Comparison of ENCODE assay signal across 9 cellular contexts in the genomic region with DNA sequence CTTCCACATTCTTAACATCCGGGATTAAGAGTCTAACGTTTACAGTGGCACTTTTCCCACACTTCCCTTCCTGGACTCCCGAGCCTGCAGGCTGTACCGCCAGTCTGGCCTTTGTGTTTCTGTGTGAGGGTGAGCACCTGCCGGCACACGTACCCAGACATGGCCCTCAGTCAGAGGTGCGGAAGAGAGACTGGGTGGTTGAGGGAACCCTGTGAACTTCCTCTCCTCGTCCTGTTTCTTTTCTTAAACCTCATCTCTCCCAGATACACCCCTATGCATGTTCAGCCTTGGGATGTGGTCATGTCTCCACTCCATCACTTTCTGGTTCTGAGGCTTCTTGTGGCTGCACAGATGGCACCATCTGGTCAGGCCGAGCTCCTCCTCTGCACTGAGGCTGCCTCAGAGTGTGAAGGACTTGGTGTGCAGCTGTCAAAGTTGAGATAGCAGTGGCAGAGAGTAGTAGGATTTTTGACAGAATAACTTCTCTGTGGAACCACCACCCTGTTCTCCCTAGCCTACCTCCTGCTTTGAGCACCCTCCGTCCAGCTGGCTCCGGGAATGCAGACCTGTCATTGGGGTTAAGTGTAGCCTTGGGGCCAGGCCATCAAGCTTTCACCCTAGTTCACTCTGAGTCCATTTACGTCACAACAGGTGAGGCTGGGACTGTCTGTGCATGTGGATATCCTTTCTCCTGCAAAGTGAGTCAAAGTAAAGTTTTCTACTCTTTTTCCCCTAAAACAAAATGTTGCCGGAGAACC. TPM values are rescaled to one million over a fixed set of nuclear protein-coding genes. Genes with fewer than 3 reads are reported as not detected.
A peak's percentile ranks its signal among the peaks of the same experiment; 100 is the strongest.
DNase-seq lines count a peak whose midpoint lies in the region; ATAC-seq, FAIRE-seq and TF ChIP-seq lines count a peak whose summit lies in the region.
"Had no signal": no experiment of that assay in that cellular context is flagged by ENCODE, and none has a peak within 500 bp of the region (broad histone marks: within the 10 kb centered on the region; RNA-seq: fewer than 3 reads in every experiment).

No MANE protein-coding gene starts in this region.

- CTCF ChIA-PET in HepG2 (lab: Yijun Ruan, JAX; ENCODE audit: low intra/inter-chr PET ratio, low total read pairs) = no interaction called here

- peaks cover 32% of the 10 kb centered on the region for H3K27me3 Mint-ChIP-seq in HFFc6 (ENCODE audit: insufficient read depth)

- DNase-seq in HepG2 (ENCODE audit: low spot score) (no peak), right lobe of liver (no peak), body of pancreas (peak in 2 of 4 donors; percentile 16 to 41), dermis blood vessel endothelial cell (no peak), HFFc6 (no peak), T-helper 9 cell (no peak), C1 segment of cervical spinal cord (lab: John Stamatoyannopoulos, UW) (no peak)
- DNase-seq: CD8-positive, alpha-beta memory T cell had no signal

- H3K9ac ChIP-seq in HepG2 (ENCODE audit: insufficient read depth, low read depth, low read length) = no peak overlapping the region

- TF ChIP-seq EP300 in HepG2 (IDR thresholded peaks at IDR 0.05; ENCODE audit: low read depth in 2 of 2, low read length in 2 of 2) (no peak), HepG2 (CRISPR knock-in tag; IDR thresholded peaks at IDR 0.05; ENCODE audit: borderline replicate concordance) (no peak)

- in situ Hi-C loops in HepG2 (cut with HindIII; ENCODE audit: extremely low pct_ligation_motif_present, low pct_unique_long_range_greater_than_20kb) = no loop called here

- FAIRE-seq in HepG2 (lab: Jason Lieb, UNC) = no peak

- no peak overlapping the region for H3K4me3 Mint-ChIP-seq in HFFc6
- H3K4me3 Mint-ChIP-seq: CD8-positive, alpha-beta memory T cell had no signal

- peaks cover 11% of the 10 kb centered on the region; the same call in 1 of the 2 replicates for H3K4me1 ChIP-seq in HepG2 (ENCODE audit: insufficient read depth, low read length)
- H3K4me1 ChIP-seq in right lobe of liver = no peaks in the 10 kb centered on the region
- peaks cover 19% of the 10 kb centered on the region for H3K4me1 ChIP-seq in body of pancreas

- peak; percentile 24; the same call in 2 of the 3 replicates for ATAC-seq in HepG2
- ATAC-seq in right lobe of liver = no peak
- ATAC-seq in HG03175 (IDR thresholded peaks at IDR 0.05; ENCODE audit: unreplicated experiment) = peak; percentile 64
- ATAC-seq in body of pancreas = no peak

- intact Hi-C loops in HepG2 (cut with micrococcal nuclease; ENCODE audit: unreplicated experiment) (loop anchor here (5.0 kb wide), 1 partner anchor 34 kb away; no protein-coding TSS in a partner anchor), right lobe of liver (cut with DNase I) (no loop called here), body of pancreas (cut with DNase I) (no loop called here)

- BruUV-seq in HepG2 (replicated peaks; lab: Mats Ljungman, UMichigan) = no TSS peak

- H3K9me3 ChIP-seq in HepG2 (ENCODE audit: low read length) (no peaks in the 10 kb centered on the region), right lobe of liver (no peaks in the 10 kb centered on the region), body of pancreas (no peaks in the 10 kb centered on the region)

- H2AFZ ChIP-seq in HepG2 (ENCODE audit: low read length) = no peak overlapping the region

- H3K36me3 Mint-ChIP-seq in HFFc6 (ENCODE audit: low read depth) = no peaks in the 10 kb centered on the region

- H3K36me3 ChIP-seq in HepG2 (replicated peaks in 1 of 2; ENCODE audit: control insufficient read depth in 1 of 2, insufficient read depth in 2 of 2, low read length in 2 of 2) (no peaks in the 10 kb centered on the region), right lobe of liver (no peaks in the 10 kb centered on the region), body of pancreas (replicated peaks in 1 of 2; ENCODE audit: insufficient read depth in 1 of 2, low read depth in 2 of 2) (no peaks in the 10 kb centered on the region)

- H3K27ac ChIP-seq in HepG2 (ENCODE audit: extremely low read length, insufficient read depth, low read length) (no peak overlapping the region), right lobe of liver (no peak overlapping the region), body of pancreas (peak overlapping the region in 3 of 4 donors; percentile 20 to 63 (median 58))

- H3K4me2 ChIP-seq in HepG2 (ENCODE audit: low read depth, low read length) = no peak overlapping the region

- H3K27me3 ChIP-seq in HepG2 (ENCODE audit: control insufficient read depth in 1 of 2, insufficient read depth in 2 of 2, low read length in 2 of 2) (no peaks in the 10 kb centered on the region), right lobe of liver (no peaks in the 10 kb centered on the region), body of pancreas (no peaks in the 10 kb centered on the region)

- H3K4me3 ChIP-seq in HepG2 (replicated peaks in 1 of 3; ENCODE audit: insufficient read depth in 1 of 3, low read depth in 2 of 3, low read length in 3 of 3) = no peak overlapping the region
- H3K4me3 ChIP-seq in right lobe of liver = no peak overlapping the region
- H3K4me3 ChIP-seq in body of pancreas = no peak overlapping the region

- POLR2A ChIA-PET in HepG2 (lab: Yijun Ruan, JAX) = no interaction called here

- no peak for TF ChIP-seq RAD21 in HepG2 (CRISPR knock-in tag; IDR thresholded peaks at IDR 0.05)

- no peaks in the 10 kb centered on the region for H4K20me1 ChIP-seq in HepG2 (ENCODE audit: insufficient read depth, low read length)

- H3K79me2 ChIP-seq in HepG2 (ENCODE audit: insufficient read depth, low read length) = no peaks in the 10 kb centered on the region

- no peaks in the 10 kb centered on the region for H3K9me3 Mint-ChIP-seq in HFFc6
- H3K9me3 Mint-ChIP-seq: CD8-positive, alpha-beta memory T cell had no signal

- WGBS in HepG2 (ENCODE audit: low lambda C conversion rate) = 71% methylated on average over 13 of the region's 13 CpGs
- 53% methylated on average over 8 of the region's 13 CpGs for WGBS in right lobe of liver (ENCODE audit: insufficient coverage, low coverage, low lambda C conversion rate, missing lambda C conversion rate)
- WGBS in body of pancreas, 2 donors = 54 to 61% methylated on average over 13 of the region's 13 CpGs

- no peak overlapping the region for H3K27ac Mint-ChIP-seq in HFFc6

- H3K4me1 Mint-ChIP-seq in HFFc6 (ENCODE audit: low read depth) = peaks cover 6% of the 10 kb centered on the region

- no peak for TF ChIP-seq POLR2A in HepG2 (IDR thresholded peaks at IDR 0.05; ENCODE audit: insufficient read depth in 1 of 2, low read depth in 2 of 2, low read length in 2 of 2)
- no peak for TF ChIP-seq POLR2A in right lobe of liver (IDR thresholded peaks at IDR 0.05)
- TF ChIP-seq POLR2A in body of pancreas (IDR thresholded peaks at IDR 0.05) = no peak

- TF ChIP-seq CTCF in HepG2 (CRISPR knock-in tag; IDR thresholded peaks at IDR 0.05) (no peak), right lobe of liver (IDR thresholded peaks at IDR 0.05) (no peak), body of pancreas (IDR thresholded peaks at IDR 0.05) (no peak), HFFc6 (IDR thresholded peaks at IDR 0.05) (no peak)

RNA-seq across cellular contexts. Expression of a gene that starts 31.4 kb away (rescaled TPM):
- total RNA-seq in HepG2 (2016; rRNA removed; fragmentation: Illumina TruSeq; extraction: Trizol) = 0.74 and 1.00 TPM in 2 replicates
- total RNA-seq in HepG2 (2016; cell fraction: cytosol; rRNA removed; fragmentation: Illumina TruSeq; extraction: Trizol; ENCODE audit: low read depth) = 0.44 and 0.61 TPM in 2 replicates
- total RNA-seq in HepG2 (2016; cell fraction: insoluble cytoplasmic fraction; rRNA removed; fragmentation: Illumina TruSeq; extraction: Trizol) = 0.59 and 1.1 TPM in 2 replicates
- total RNA-seq in HepG2 (2016; cell fraction: membrane; rRNA removed; fragmentation: Illumina TruSeq; extraction: Trizol) = 0.65 and 0.76 TPM in 2 replicates
- 1.6 and 2.0 TPM in 2 replicates for total RNA-seq in HepG2 (2016; cell fraction: nucleus; rRNA removed; fragmentation: Illumina TruSeq; extraction: Trizol)
- polyA plus RNA-seq in HepG2 (2011; rRNA removed) = 0.44 and 0.60 TPM in 2 replicates
- 0.21 and 0.33 TPM in 2 replicates for polyA plus RNA-seq in HepG2 (2011; cell fraction: cytosol; rRNA removed)
- 1.6 and 1.8 TPM in 2 replicates for polyA plus RNA-seq in HepG2 (2011; cell fraction: nucleus; rRNA removed)
- 0.51 and 0.68 TPM in 2 replicates for polyA plus RNA-seq in HepG2 (2012)
- polyA plus RNA-seq in HepG2 (2016; cell fraction: cytosol; fragmentation: Illumina TruSeq; extraction: Trizol; ENCODE audit: low read depth) = 0.14 and 0.27 TPM in 2 replicates
- 1.1 and 1.3 TPM in 2 replicates for polyA plus RNA-seq in HepG2 (2016; cell fraction: insoluble cytoplasmic fraction; fragmentation: Illumina TruSeq; extraction: Trizol; ENCODE audit: low read depth)
- polyA plus RNA-seq in HepG2 (2016; cell fraction: membrane; fragmentation: Illumina TruSeq; extraction: Trizol; ENCODE audit: low read depth) = 0.55 and 0.78 TPM in 2 replicates
- polyA plus RNA-seq in HepG2 (2016; cell fraction: nucleus; fragmentation: Illumina TruSeq; extraction: Trizol; ENCODE audit: insufficient read depth, low read depth) = 2.2 and 2.6 TPM in 2 replicates
- polyA minus RNA-seq in HepG2 (2011; rRNA and poly(A)+ RNA removed; ENCODE audit: low replicate concordance) = 3.1 and 3.3 TPM in 2 replicates
- 0.40 and 0.62 TPM in 2 replicates for polyA minus RNA-seq in HepG2 (2011; cell fraction: cytosol; rRNA and poly(A)+ RNA removed)
- 3.0 and 3.5 TPM in 2 replicates for polyA minus RNA-seq in HepG2 (2011; cell fraction: nucleus; rRNA and poly(A)+ RNA removed)
- total RNA-seq in right lobe of liver = under 1 TPM in 3 of 6 experiments, not detected in 3; 0.04 to 0.32 (median 0.07) TPM
- total RNA-seq in body of pancreas = 1 to 10 TPM in 1 of 2 donors, not detected in 1; 1.6 TPM
- total RNA-seq in dermis blood vessel endothelial cell = 0.17 and 0.19 TPM in 2 replicates
- total RNA-seq in HFFc6 (2021; fragmentation: NEBNext Ultra II Directional; extraction: Animal tissue kit (Norgen Biotek cat#: 25700)) = under 1 TPM in 1 of 6 experiments, not detected in 5; 0.10 TPM
- polyA plus RNA-seq: CD8-positive, alpha-beta memory T cell had no signal

RNA-seq across cellular contexts. Expression of a gene that starts 33.9 kb away (rescaled TPM):
- total RNA-seq in HepG2 (2016; rRNA removed; fragmentation: Illumina TruSeq; extraction: Trizol) (23.5 and 25.4 TPM in 2 replicates), right lobe of liver (10 to 100 TPM; 12.1 to 23.2 (median 15.2) TPM), body of pancreas (10 to 100 TPM; 14.5 to 36.8 TPM), dermis blood vessel endothelial cell (40.9 and 43.1 TPM in 2 replicates)
- 4.1 and 4.6 TPM in 2 replicates for total RNA-seq in HepG2 (2016; cell fraction: cytosol; rRNA removed; fragmentation: Illumina TruSeq; extraction: Trizol; ENCODE audit: low read depth)
- total RNA-seq in HepG2 (2016; cell fraction: insoluble cytoplasmic fraction; rRNA removed; fragmentation: Illumina TruSeq; extraction: Trizol) = 25.7 and 27.0 TPM in 2 replicates
- 10.9 and 11.4 TPM in 2 replicates for total RNA-seq in HepG2 (2016; cell fraction: membrane; rRNA removed; fragmentation: Illumina TruSeq; extraction: Trizol)
- total RNA-seq in HepG2 (2016; cell fraction: nucleus; rRNA removed; fragmentation: Illumina TruSeq; extraction: Trizol) = 28.4 and 28.9 TPM in 2 replicates
- 11.8 and 12.3 TPM in 2 replicates for polyA plus RNA-seq in HepG2 (2011; rRNA removed)
- polyA plus RNA-seq in HepG2 (2011; cell fraction: cytosol; rRNA removed) = 3.8 and 5.1 TPM in 2 replicates
- polyA plus RNA-seq in HepG2 (2011; cell fraction: nucleus; rRNA removed) = 16.5 and 17.0 TPM in 2 replicates
- 7.2 and 10.1 TPM in 2 replicates for polyA plus RNA-seq in HepG2 (2012)
- polyA plus RNA-seq in HepG2 (2016; cell fraction: cytosol; fragmentation: Illumina TruSeq; extraction: Trizol; ENCODE audit: low read depth) = 1.8 and 2.6 TPM in 2 replicates
- polyA plus RNA-seq in HepG2 (2016; cell fraction: insoluble cytoplasmic fraction; fragmentation: Illumina TruSeq; extraction: Trizol; ENCODE audit: low read depth) = 14.1 and 16.7 TPM in 2 replicates
- 5.3 and 5.4 TPM in 2 replicates for polyA plus RNA-seq in HepG2 (2016; cell fraction: membrane; fragmentation: Illumina TruSeq; extraction: Trizol; ENCODE audit: low read depth)
- 31.7 and 35.2 TPM in 2 replicates for polyA plus RNA-seq in HepG2 (2016; cell fraction: nucleus; fragmentation: Illumina TruSeq; extraction: Trizol; ENCODE audit: insufficient read depth, low read depth)
- polyA minus RNA-seq in HepG2 (2011; rRNA and poly(A)+ RNA removed; ENCODE audit: low replicate concordance) = 13.9 and 25.5 TPM in 2 replicates
- polyA minus RNA-seq in HepG2 (2011; cell fraction: cytosol; rRNA and poly(A)+ RNA removed) = 9.9 and 15.3 TPM in 2 replicates
- 44.5 and 48.6 TPM in 2 replicates for polyA minus RNA-seq in HepG2 (2011; cell fraction: nucleus; rRNA and poly(A)+ RNA removed)
- 10 to 100 TPM; 21.0 to 27.2 (median 24.4) TPM for total RNA-seq in HFFc6 (2021; fragmentation: NEBNext Ultra II Directional; extraction: Animal tissue kit (Norgen Biotek cat#: 25700))

Comparison
In these comparisons a context has a peak if more than half of its experiments do, and no peak if none do; other contexts are left out.
1. ATAC-seq: peak in HepG2 (single experiment) and HG03175 (single experiment); none in right lobe of liver (0 of 4) and body of pancreas (single experiment).
2. H3K27ac ChIP-seq: peak in body of pancreas (3 of 4); none in HepG2 (single experiment) and right lobe of liver (0 of 3).